Comparison of ENCODE assay signal across 8 cellular contexts in genomic region chr12:130880411-130880885, GRCh38. TPM values are rescaled to one million over a fixed set of nuclear protein-coding genes. Genes with fewer than 3 reads are reported as not detected.
DNase-seq lines count a peak whose midpoint lies in the region; ATAC-seq and TF ChIP-seq lines count a peak whose summit lies in the region.

No MANE protein-coding gene starts in this region.

- no peak overlapping the region for H3K27ac ChIP-seq in CD4-positive, alpha-beta memory T cell (ENCODE audit: low read depth, low read length)
- no peak overlapping the region for H3K27ac ChIP-seq in KMS-11

- H2AFZ ChIP-seq in KMS-11 (ENCODE audit: low read depth), result peak overlapping the region; percentile 18; the same call in 1 of the 2 replicates

- H4K20me1 ChIP-seq in KMS-11 (ENCODE audit: insufficient read depth), result no peaks in the 10 kb centered on the region

- H3K27ac Mint-ChIP-seq in CD4-positive, alpha-beta memory T cell, result peak overlapping the region in 6 of 7 donors; percentile 36 to 83 (median 62)
- H3K27ac Mint-ChIP-seq in immature natural killer cell, result peak overlapping the region; percentile 62 to 80 (median 74)

- peak overlapping the region; percentile 11; the same call in 1 of the 2 replicates for H3K9ac ChIP-seq in KMS-11

- ATAC-seq in GM19438 (IDR thresholded peaks at IDR 0.05; ENCODE audit: low read depth, unreplicated experiment), result peak; percentile 55

- no peaks in the 10 kb centered on the region for H3K9me3 ChIP-seq in CD4-positive, alpha-beta memory T cell (ENCODE audit: control insufficient read depth in 1 of 2, low read length in 2 of 2)

- no peaks in the 10 kb centered on the region for H3K27me3 Mint-ChIP-seq in CD4-positive, alpha-beta memory T cell
- peaks cover 0 to 5% (median 2%) of the 10 kb centered on the region in 3 donors for H3K27me3 Mint-ChIP-seq in immature natural killer cell (ENCODE audit: low read depth in 3 of 3)

- peaks cover 20 to 44% (median 33%) of the 10 kb centered on the region in 4 donors for H3K4me1 Mint-ChIP-seq in CD4-positive, alpha-beta memory T cell
- peaks cover 24 to 44% of the 10 kb centered on the region in 2 donors for H3K4me1 Mint-ChIP-seq in immature natural killer cell

- H3K36me3 Mint-ChIP-seq in CD4-positive, alpha-beta memory T cell, result peaks cover 14 to 26% of the 10 kb centered on the region in 2 donors
- H3K36me3 Mint-ChIP-seq in immature natural killer cell, result peaks cover 4 to 19% (median 15%) of the 10 kb centered on the region in 3 donors

- no peak for DNase-seq in CD4-positive, alpha-beta memory T cell
- DNase-seq in immature natural killer cell, result peak; percentile 7 to 19 (median 17)
- DNase-seq in COLO668 (lab: John Stamatoyannopoulos, UW; ENCODE audit: unreplicated experiment), result no peak
- DNase-seq in COLO829 (ENCODE audit: low spot score), result no peak
- no peak for DNase-seq in NOMO-1 treated with DMSO at 0.1 percent for 48 hours (lab: John Stamatoyannopoulos, UW; ENCODE audit: unreplicated experiment)
- DNase-seq in stimulated activated CD4-positive, alpha-beta T cell treated with anti-CD3 and anti-CD28 coated beads, Interleukin-2, amount 100 ng/mL, for 24 hours, result no peak

- no peak for TF ChIP-seq CTCF in KMS-11 (conservative IDR thresholded peaks at IDR 0.05; ENCODE audit: low read depth, low read length)

- POLR2A ChIA-PET in CD4-positive, alpha-beta memory T cell (lab: Charles Lee; ENCODE audit: partially characterized antibody), result interaction anchor here (1.2 kb wide), 1 partner anchor 10 kb away, joined by 4 read pairs; no protein-coding TSS in a partner anchor

- H3K36me3 ChIP-seq in CD4-positive, alpha-beta memory T cell (ENCODE audit: insufficient read depth, low read length), result peaks cover 14% of the 10 kb centered on the region
- no peaks in the 10 kb centered on the region; the same call in 1 of the 2 replicates for H3K36me3 ChIP-seq in KMS-11 (ENCODE audit: insufficient read depth)

- H3K79me2 ChIP-seq in KMS-11 (ENCODE audit: insufficient read depth, low read depth), result no peaks in the 10 kb centered on the region

- intact Hi-C loops in CD4-positive, alpha-beta memory T cell (cut with micrococcal nuclease), result no loop called here

- H3K4me2 ChIP-seq in KMS-11, result peak overlapping the region; percentile 44

- H3K4me1 ChIP-seq in CD4-positive, alpha-beta memory T cell (ENCODE audit: insufficient read depth, low read length), result peaks cover 10% of the 10 kb centered on the region
- H3K4me1 ChIP-seq in KMS-11 (ENCODE audit: low read depth, poor library complexity, severe bottlenecking), result peaks cover 17% of the 10 kb centered on the region

- CTCF ChIA-PET in CD4-positive, alpha-beta memory T cell (lab: Charles Lee; ENCODE audit: partially characterized antibody), result interaction anchor here (1.3 kb wide), 1 partner anchor 54 kb away, joined by 6 read pairs; no protein-coding TSS in a partner anchor

- no peaks in the 10 kb centered on the region for H3K27me3 ChIP-seq in CD4-positive, alpha-beta memory T cell (ENCODE audit: insufficient read depth, low read length)
- H3K27me3 ChIP-seq in KMS-11 (ENCODE audit: insufficient read depth, low read depth), result no peaks in the 10 kb centered on the region

- H3K4me3 Mint-ChIP-seq in CD4-positive, alpha-beta memory T cell, result peak overlapping the region; percentile 60 to 91 (median 84)
- H3K4me3 Mint-ChIP-seq in immature natural killer cell, result peak overlapping the region; percentile 79 to 90 (median 86)

- peak overlapping the region in 1 of 2 donors; percentile 44 for H3K4me3 ChIP-seq in CD4-positive, alpha-beta memory T cell (ENCODE audit: low read length in 2 of 2)
- no peak overlapping the region for H3K4me3 ChIP-seq in KMS-11 (IDR thresholded peaks at IDR 0.05; ENCODE audit: insufficient read depth, low read depth, low read length)

- H3K9me3 Mint-ChIP-seq in CD4-positive, alpha-beta memory T cell, result no peaks in the 10 kb centered on the region
- no peaks in the 10 kb centered on the region for H3K9me3 Mint-ChIP-seq in immature natural killer cell

RNA-seq across cellular contexts. Expression of gene RAN, which starts 8.6 kb away (rescaled TPM):
- total RNA-seq in CD4-positive, alpha-beta memory T cell, result 100 to 1,000 TPM; 289 to 333 TPM
- 100 to 1,000 TPM; 750 to 868 TPM for polyA plus RNA-seq in CD4-positive, alpha-beta memory T cell
- 100 to 1,000 TPM; 428 to 585 (median 478) TPM for polyA plus RNA-seq in immature natural killer cell

RNA-seq across cellular contexts. Expression of gene STX2, which starts 41.4 kb away (rescaled TPM):
- 10 to 100 TPM; 30.2 to 35.3 TPM for total RNA-seq in CD4-positive, alpha-beta memory T cell
- 10 to 100 TPM; 12.1 to 12.9 TPM for polyA plus RNA-seq in CD4-positive, alpha-beta memory T cell
- 1 to 10 TPM; 3.3 to 5.8 (median 3.6) TPM for polyA plus RNA-seq in immature natural killer cell

Comparison
In these comparisons a context has a peak if more than half of its experiments do, and no peak if none do; other contexts are left out.
1. DNase-seq: peak in immature natural killer cell (3 of 3); none in CD4-positive, alpha-beta memory T cell (0 of 5), COLO668 (single experiment), COLO829 (single experiment), NOMO-1 treated with DMSO at 0.1 percent for 48 hours (single experiment) and stimulated activated CD4-positive, alpha-beta T cell treated with anti-CD3 and anti-CD28 coated beads, Interleukin-2, amount 100 ng/mL, for 24 hours (0 of 2).